1 cellular context compared by ENCODE assay signal in the genomic region with DNA sequence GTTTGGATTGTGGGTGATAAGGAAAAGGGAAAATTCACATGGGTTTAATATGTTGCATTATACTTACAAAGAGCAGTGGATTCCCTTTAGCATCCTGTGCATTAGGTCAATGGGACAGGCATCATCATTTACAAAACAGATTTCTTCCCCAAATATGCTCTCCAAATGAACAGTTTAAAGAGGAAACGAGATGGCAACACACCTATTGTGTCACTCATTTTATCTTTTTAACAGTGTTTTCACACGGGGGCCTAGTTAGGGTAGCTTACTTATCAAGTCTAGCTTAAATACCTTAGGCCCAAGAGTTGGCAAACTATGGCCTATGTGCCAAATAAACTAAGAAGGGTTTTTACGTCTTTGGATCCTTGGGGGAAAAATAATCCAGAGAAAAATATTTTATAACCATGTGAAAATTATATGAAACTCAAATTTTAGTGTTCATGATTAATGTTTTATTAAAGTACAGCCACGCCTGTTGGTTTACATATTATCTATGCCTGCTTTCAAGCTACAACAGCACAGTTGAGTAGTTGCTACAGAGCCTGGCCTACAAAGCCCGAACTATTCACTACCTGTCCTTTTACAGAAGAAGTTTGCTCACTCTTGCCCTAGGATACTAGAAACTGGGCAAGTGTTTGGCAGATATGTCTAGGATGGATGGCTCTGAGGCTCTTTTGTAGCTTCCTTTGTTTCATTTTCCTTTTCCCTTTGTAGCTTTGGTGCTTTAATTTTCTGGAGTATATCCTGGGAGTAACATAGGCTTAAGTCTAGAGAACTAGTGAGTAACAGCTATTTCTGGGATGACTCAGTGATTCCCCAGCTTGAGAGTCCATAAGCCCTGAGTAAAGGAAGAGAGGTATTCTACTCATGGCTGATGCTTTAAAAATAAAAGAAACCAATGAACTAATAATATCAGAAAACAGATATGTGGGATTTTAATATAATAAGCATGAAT.
TF ChIP-seq lines count a peak whose summit lies in the region.

No MANE protein-coding gene starts in this region.

TF ChIP-seq in WTC11, 78 proteins besides CTCF, POLR2A, EP300 and RAD21 (continued from another document):
- TF ChIP-seq, protein P1, sequence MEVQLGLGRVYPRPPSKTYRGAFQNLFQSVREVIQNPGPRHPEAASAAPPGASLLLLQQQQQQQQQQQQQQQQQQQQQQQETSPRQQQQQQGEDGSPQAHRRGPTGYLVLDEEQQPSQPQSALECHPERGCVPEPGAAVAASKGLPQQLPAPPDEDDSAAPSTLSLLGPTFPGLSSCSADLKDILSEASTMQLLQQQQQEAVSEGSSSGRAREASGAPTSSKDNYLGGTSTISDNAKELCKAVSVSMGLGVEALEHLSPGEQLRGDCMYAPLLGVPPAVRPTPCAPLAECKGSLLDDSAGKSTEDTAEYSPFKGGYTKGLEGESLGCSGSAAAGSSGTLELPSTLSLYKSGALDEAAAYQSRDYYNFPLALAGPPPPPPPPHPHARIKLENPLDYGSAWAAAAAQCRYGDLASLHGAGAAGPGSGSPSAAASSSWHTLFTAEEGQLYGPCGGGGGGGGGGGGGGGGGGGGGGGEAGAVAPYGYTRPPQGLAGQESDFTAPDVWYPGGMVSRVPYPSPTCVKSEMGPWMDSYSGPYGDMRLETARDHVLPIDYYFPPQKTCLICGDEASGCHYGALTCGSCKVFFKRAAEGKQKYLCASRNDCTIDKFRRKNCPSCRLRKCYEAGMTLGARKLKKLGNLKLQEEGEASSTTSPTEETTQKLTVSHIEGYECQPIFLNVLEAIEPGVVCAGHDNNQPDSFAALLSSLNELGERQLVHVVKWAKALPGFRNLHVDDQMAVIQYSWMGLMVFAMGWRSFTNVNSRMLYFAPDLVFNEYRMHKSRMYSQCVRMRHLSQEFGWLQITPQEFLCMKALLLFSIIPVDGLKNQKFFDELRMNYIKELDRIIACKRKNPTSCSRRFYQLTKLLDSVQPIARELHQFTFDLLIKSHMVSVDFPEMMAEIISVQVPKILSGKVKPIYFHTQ (CRISPR knock-in tag; IDR thresholded peaks at IDR 0.05): no peak
- TF ChIP-seq FOXP1 (CRISPR knock-in tag; IDR thresholded peaks at IDR 0.05; ENCODE audit: borderline replicate concordance) (no peak), GABPB1 (CRISPR knock-in tag; IDR thresholded peaks at IDR 0.05) (no peak)
TF ChIP-seq in WTC11: peak in this region for 0.
